ENCODE assay signal across 29 cellular contexts in the genomic region with DNA sequence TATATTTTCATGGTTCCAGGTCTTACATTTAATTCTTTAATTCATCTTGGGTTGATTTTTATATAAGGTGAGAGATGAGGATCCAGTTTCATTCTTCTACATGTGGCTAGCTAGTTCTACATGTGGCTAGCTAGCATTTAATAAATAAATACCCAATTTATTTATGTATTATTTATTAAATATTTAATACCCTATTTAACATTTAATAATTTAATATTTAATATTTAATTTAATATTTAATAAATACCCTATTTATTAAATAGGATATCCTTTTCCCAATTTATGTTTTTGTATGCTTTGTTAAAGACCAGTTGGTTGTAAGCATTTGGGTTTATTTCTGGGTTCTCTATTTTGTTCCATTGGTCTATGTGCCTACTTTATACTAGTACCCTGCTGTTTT.
"Had no signal": no experiment of that assay in that cellular context is flagged by ENCODE, and none has a peak within 500 bp of the region (broad histone marks: within the 10 kb centered on the region; RNA-seq: fewer than 3 reads in every experiment).

No MANE protein-coding gene starts in this region.

- H3K4me1 Mint-ChIP-seq: activated B cell treated with CpG ODN at 0.5 μM for 24 hours; activated naive CD4-positive, alpha-beta T cell treated with anti-CD3 and anti-CD28 coated beads, Interleukin-2, amount 50 U/mL, for 24 hours; activated naive CD8-positive, alpha-beta T cell treated with anti-CD3 and anti-CD28 coated beads for 36 hours; activated naive CD8-positive, alpha-beta T cell treated with anti-CD3 and anti-CD28 coated beads, Interleukin-2, amount 50 U/mL, for 24 hours had no signal

- H3K27ac Mint-ChIP-seq: activated B cell treated with CpG ODN at 0.5 μM for 24 hours; activated CD8-positive, alpha-beta T cell treated with anti-CD3 and anti-CD28 coated beads for 36 hours; activated naive CD4-positive, alpha-beta T cell treated with anti-CD3 and anti-CD28 coated beads for 36 hours; activated naive CD4-positive, alpha-beta T cell treated with anti-CD3 and anti-CD28 coated beads, Interleukin-2, amount 50 U/mL, for 24 hours; activated naive CD8-positive, alpha-beta T cell treated with anti-CD3 and anti-CD28 coated beads for 36 hours; activated naive CD8-positive, alpha-beta T cell treated with anti-CD3 and anti-CD28 coated beads, Interleukin-2, amount 50 U/mL, for 24 hours; activated T-helper 1 cell treated with anti-CD3 and anti-CD28 coated beads, Interleukin-12 subunit alpha, Interleukin-12 subunit beta, Interleukin-2, Interleukin-4 antibody, amounts not matched to agents 30 ng/mL and 10 ng/mL and 1 ng/mL, durations not matched to agents 14 hours and 24 hours and 36 hours; activated T-helper 2 cell treated with anti-CD3 and anti-CD28 coated beads, Interferon-gamma antibody, Interleukin-2, Interleukin-4, amounts not matched to agents 10 μg/mL and 5 μg/mL and 100 μg/mL, durations not matched to agents 14 hours and 24 hours and 36 hours had no signal

- H3K9me3 Mint-ChIP-seq: activated B cell treated with CpG ODN at 0.5 μM for 24 hours; activated naive CD8-positive, alpha-beta T cell treated with anti-CD3 and anti-CD28 coated beads for 36 hours; activated naive CD8-positive, alpha-beta T cell treated with anti-CD3 and anti-CD28 coated beads, Interleukin-2, amount 50 U/mL, for 24 hours; activated T-helper 1 cell treated with anti-CD3 and anti-CD28 coated beads, Interleukin-12 subunit alpha, Interleukin-12 subunit beta, Interleukin-2, Interleukin-4 antibody, amounts not matched to agents 30 ng/mL and 10 ng/mL and 1 ng/mL, durations not matched to agents 14 hours and 24 hours and 36 hours had no signal

- H3K4me3 Mint-ChIP-seq: activated B cell treated with CpG ODN at 0.5 μM for 24 hours; activated CD8-positive, alpha-beta T cell treated with anti-CD3 and anti-CD28 coated beads for 36 hours; activated naive CD4-positive, alpha-beta T cell treated with anti-CD3 and anti-CD28 coated beads for 36 hours; activated naive CD4-positive, alpha-beta T cell treated with anti-CD3 and anti-CD28 coated beads, Interleukin-2, amount 50 U/mL, for 24 hours; activated naive CD8-positive, alpha-beta T cell treated with anti-CD3 and anti-CD28 coated beads for 36 hours; activated naive CD8-positive, alpha-beta T cell treated with anti-CD3 and anti-CD28 coated beads, Interleukin-2, amount 50 U/mL, for 24 hours; activated T-helper 1 cell treated with anti-CD3 and anti-CD28 coated beads, Interleukin-12 subunit alpha, Interleukin-12 subunit beta, Interleukin-2, Interleukin-4 antibody, amounts not matched to agents 30 ng/mL and 10 ng/mL and 1 ng/mL, durations not matched to agents 14 hours and 24 hours and 36 hours had no signal

- ATAC-seq: activated CD4-positive, CD25-positive, alpha-beta regulatory T cell treated with anti-CD3 and anti-CD28 coated beads, Interleukin-2, amount 50 U/mL, for 24 hours; activated CD8-positive, alpha-beta T cell treated with anti-CD3 and anti-CD28 coated beads for 36 hours; activated naive CD8-positive, alpha-beta T cell treated with anti-CD3 and anti-CD28 coated beads, Interleukin-2, amount 50 U/mL, for 24 hours; body of pancreas; esophagus mucosa; gastrocnemius medialis; heart left ventricle had no signal

- H3K27me3 Mint-ChIP-seq: activated B cell treated with CpG ODN at 0.5 μM for 24 hours; activated CD8-positive, alpha-beta T cell treated with anti-CD3 and anti-CD28 coated beads for 36 hours; activated naive CD4-positive, alpha-beta T cell treated with anti-CD3 and anti-CD28 coated beads, Interleukin-2, amount 50 U/mL, for 24 hours; activated naive CD8-positive, alpha-beta T cell treated with anti-CD3 and anti-CD28 coated beads for 36 hours; activated naive CD8-positive, alpha-beta T cell treated with anti-CD3 and anti-CD28 coated beads, Interleukin-2, amount 50 U/mL, for 24 hours had no signal

- DNase-seq: activated B cell treated with CpG ODN at 0.5 μM for 24 hours; activated CD4-positive, alpha-beta T cell treated with anti-CD3 and anti-CD28 coated beads for 48 hours; activated CD4-positive, alpha-beta T cell treated with anti-CD3 and anti-CD28 coated beads, Interleukin-2, amount 50 U/mL, for 1 hour; activated CD4-positive, alpha-beta T cell treated with anti-CD3 and anti-CD28 coated beads, Interleukin-2, amount 50 U/mL, for 48 hours; activated CD8-positive, alpha-beta memory T cell treated with anti-CD3 and anti-CD28 coated beads for 24 hours; activated CD8-positive, alpha-beta T cell treated with anti-CD3 and anti-CD28 coated beads for 36 hours; activated effector memory CD4-positive, alpha-beta T cell treated with anti-CD3 and anti-CD28 coated beads, Interleukin-2, amount 50 U/mL, for 16 hours; activated naive CD4-positive, alpha-beta T cell treated with anti-CD3 and anti-CD28 coated beads for 36 hours; activated naive CD8-positive, alpha-beta T cell treated with anti-CD3 and anti-CD28 coated beads for 36 hours; activated naive CD8-positive, alpha-beta T cell treated with anti-CD3 and anti-CD28 coated beads, Interleukin-2, amount 50 U/mL, for 24 hours; activated T-cell treated with anti-CD3 and anti-CD28 coated beads, Interleukin-2, amount 50 U/mL, for 1 hour; activated T-cell treated with anti-CD3 and anti-CD28 coated beads, Interleukin-2, amount 50 U/mL, for 48 hours; adrenal gland; amygdala; aorta; body of pancreas; caudate nucleus; colonic mucosa; effector CD8-positive, alpha-beta T cell; foreskin fibroblast; gastrocnemius medialis; glutamatergic neuron; heart left ventricle; T-helper 2 cell had no signal

- H3K36me3 Mint-ChIP-seq: activated naive CD4-positive, alpha-beta T cell treated with anti-CD3 and anti-CD28 coated beads, Interleukin-2, amount 50 U/mL, for 24 hours; activated naive CD8-positive, alpha-beta T cell treated with anti-CD3 and anti-CD28 coated beads for 36 hours had no signal
